In the genomic region with DNA sequence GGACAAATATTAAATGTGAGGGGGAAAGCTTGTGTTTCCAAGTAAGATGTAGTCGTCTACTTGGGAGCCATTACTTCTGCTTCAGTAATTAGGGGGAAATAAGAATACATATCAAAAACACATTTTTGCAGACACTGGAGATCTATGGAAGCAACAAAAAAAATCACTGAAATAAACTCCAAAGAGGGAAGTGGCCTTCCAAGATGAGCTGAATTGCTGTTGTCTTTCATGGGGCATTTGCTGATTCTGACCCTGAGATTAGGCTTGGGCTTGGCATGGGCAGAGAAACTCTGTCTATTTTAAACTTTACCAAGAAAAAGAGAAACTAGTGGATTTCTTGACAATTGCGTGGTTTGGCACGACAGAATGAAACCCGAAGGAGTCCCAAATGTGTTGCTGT, we compare ENCODE assay signal across 25 cellular contexts.
"Had no signal": no experiment of that assay in that cellular context is flagged by ENCODE, and none has a peak within 500 bp of the region (broad histone marks: within the 10 kb centered on the region; RNA-seq: fewer than 3 reads in every experiment).

No MANE protein-coding gene starts in this region.

- H3K9ac ChIP-seq: parathyroid adenoma had no signal

- H2AFZ ChIP-seq: hepatocyte, parathyroid adenoma had no signal

- DNase-seq: colonic mucosa; effector CD8-positive, alpha-beta T cell; endodermal cell; foreskin keratinocyte; heart left ventricle; kidney; natural killer cell; occipital lobe; right lobe of liver; stimulated activated CD4-positive, alpha-beta T cell treated with anti-CD3 and anti-CD28 coated beads, Interleukin-12 subunit alpha, Interleukin-12 subunit beta, amount 100 ng/mL, for 4 hours; stimulated activated CD4-positive, alpha-beta T cell treated with anti-CD3 and anti-CD28 coated beads, Interleukin-1b, Interleukin-23, amount 100 ng/mL, for 48 hours; stimulated activated CD4-positive, alpha-beta T cell treated with anti-CD3 and anti-CD28 coated beads, Interleukin-4, amount 100 ng/mL, for 1 hour; stimulated activated CD8-positive, alpha-beta memory T cell treated with anti-CD3 and anti-CD28 coated beads, Interleukin-4, amount 100 ng/mL, for 48 hours; stimulated activated naive CD8-positive, alpha-beta T cell treated with anti-CD3 and anti-CD28 coated beads, Interleukin-15, Interleukin-2, amounts not matched to agents 100 U/mL and 50 U/mL, for 24 hours; substantia nigra; testis; upper lobe of left lung had no signal

- H3K4me2 ChIP-seq: hepatocyte, smooth muscle cell had no signal

- H3K27me3 ChIP-seq: colonic mucosa, foreskin keratinocyte, gastroesophageal sphincter, heart left ventricle, hepatocyte, right lobe of liver, testis, tibial nerve, upper lobe of left lung had no signal

- H3K36me3 ChIP-seq: colonic mucosa, right lobe of liver, tibial nerve had no signal

- H3K27ac ChIP-seq: colonic mucosa, epithelial cell of prostate, foreskin keratinocyte, gastroesophageal sphincter, heart left ventricle, hepatocyte, parathyroid adenoma, right lobe of liver, testis, tibial nerve, upper lobe of left lung had no signal

- H3K9me3 ChIP-seq: colonic mucosa, gastroesophageal sphincter, heart left ventricle, right lobe of liver, testis, tibial nerve, upper lobe of left lung had no signal

- ATAC-seq: esophagus mucosa; foreskin keratinocyte; gastroesophageal sphincter; heart left ventricle; natural killer cell; right lobe of liver; stimulated activated naive CD8-positive, alpha-beta T cell treated with anti-CD3 and anti-CD28 coated beads, Interleukin-15, Interleukin-2, amounts not matched to agents 100 U/mL and 50 U/mL, for 24 hours had no signal

- H3K4me1 ChIP-seq: colonic mucosa, foreskin keratinocyte, gastroesophageal sphincter, parathyroid adenoma, right lobe of liver, testis had no signal

- H3K4me3 ChIP-seq: colonic mucosa, gastroesophageal sphincter, heart left ventricle, hepatocyte, lung, right lobe of liver, smooth muscle cell, testis, tibial nerve, upper lobe of left lung had no signal
